Comparison of ENCODE assay signal across 1 cellular context in the genomic region with DNA sequence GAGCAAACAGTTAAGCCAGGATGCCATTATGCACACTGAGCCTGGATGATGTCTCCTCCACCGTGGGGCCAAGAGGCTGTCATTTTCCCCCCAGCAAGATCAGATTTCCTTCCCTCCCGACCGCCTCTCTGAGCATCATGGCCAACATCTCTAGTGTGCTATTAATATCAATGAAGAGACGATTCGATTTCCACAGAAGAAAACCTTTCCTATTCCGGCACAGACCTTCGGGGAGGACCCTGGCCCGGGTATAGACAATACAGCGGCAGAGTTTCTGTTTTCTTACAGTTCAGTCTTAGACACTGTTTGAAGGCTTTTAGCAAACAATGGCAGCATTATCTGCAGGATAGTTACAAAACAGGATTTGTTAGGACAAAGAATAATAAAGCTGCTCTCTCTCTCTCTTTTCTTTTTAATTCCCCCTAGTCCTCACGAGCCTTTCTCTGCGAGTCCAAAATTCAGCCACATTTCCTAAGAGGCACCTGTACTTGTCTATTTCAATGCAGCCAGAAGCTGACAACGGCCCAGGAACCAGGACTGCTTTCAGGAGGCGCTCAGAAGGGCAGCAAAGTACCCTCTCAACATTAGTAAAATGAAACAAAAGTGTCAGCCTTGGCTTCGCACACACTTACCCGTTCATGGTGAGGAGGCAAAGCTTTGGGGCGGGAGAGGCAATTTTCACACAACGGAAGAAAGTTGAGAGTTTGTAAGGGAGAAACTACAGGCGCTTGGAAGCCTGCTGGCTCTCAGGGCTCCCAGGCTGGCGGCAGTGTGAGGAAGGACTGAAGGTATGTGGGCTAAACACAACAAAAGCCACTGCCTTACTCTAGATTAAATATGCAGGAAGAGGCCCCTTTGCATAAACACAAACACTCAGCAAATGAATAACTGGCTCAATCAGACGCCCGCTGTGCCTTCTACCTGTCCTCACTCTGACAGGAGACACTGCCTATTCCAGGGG.
A peak's percentile ranks its signal among the peaks of the same experiment; 100 is the strongest.
TF ChIP-seq lines count a peak whose summit lies in the region.

No MANE protein-coding gene starts in this region.

TF ChIP-seq in GM23338, 12 proteins besides CTCF, POLR2A, EP300 and RAD21 (continued from another document):
- TF ChIP-seq, protein P1, sequence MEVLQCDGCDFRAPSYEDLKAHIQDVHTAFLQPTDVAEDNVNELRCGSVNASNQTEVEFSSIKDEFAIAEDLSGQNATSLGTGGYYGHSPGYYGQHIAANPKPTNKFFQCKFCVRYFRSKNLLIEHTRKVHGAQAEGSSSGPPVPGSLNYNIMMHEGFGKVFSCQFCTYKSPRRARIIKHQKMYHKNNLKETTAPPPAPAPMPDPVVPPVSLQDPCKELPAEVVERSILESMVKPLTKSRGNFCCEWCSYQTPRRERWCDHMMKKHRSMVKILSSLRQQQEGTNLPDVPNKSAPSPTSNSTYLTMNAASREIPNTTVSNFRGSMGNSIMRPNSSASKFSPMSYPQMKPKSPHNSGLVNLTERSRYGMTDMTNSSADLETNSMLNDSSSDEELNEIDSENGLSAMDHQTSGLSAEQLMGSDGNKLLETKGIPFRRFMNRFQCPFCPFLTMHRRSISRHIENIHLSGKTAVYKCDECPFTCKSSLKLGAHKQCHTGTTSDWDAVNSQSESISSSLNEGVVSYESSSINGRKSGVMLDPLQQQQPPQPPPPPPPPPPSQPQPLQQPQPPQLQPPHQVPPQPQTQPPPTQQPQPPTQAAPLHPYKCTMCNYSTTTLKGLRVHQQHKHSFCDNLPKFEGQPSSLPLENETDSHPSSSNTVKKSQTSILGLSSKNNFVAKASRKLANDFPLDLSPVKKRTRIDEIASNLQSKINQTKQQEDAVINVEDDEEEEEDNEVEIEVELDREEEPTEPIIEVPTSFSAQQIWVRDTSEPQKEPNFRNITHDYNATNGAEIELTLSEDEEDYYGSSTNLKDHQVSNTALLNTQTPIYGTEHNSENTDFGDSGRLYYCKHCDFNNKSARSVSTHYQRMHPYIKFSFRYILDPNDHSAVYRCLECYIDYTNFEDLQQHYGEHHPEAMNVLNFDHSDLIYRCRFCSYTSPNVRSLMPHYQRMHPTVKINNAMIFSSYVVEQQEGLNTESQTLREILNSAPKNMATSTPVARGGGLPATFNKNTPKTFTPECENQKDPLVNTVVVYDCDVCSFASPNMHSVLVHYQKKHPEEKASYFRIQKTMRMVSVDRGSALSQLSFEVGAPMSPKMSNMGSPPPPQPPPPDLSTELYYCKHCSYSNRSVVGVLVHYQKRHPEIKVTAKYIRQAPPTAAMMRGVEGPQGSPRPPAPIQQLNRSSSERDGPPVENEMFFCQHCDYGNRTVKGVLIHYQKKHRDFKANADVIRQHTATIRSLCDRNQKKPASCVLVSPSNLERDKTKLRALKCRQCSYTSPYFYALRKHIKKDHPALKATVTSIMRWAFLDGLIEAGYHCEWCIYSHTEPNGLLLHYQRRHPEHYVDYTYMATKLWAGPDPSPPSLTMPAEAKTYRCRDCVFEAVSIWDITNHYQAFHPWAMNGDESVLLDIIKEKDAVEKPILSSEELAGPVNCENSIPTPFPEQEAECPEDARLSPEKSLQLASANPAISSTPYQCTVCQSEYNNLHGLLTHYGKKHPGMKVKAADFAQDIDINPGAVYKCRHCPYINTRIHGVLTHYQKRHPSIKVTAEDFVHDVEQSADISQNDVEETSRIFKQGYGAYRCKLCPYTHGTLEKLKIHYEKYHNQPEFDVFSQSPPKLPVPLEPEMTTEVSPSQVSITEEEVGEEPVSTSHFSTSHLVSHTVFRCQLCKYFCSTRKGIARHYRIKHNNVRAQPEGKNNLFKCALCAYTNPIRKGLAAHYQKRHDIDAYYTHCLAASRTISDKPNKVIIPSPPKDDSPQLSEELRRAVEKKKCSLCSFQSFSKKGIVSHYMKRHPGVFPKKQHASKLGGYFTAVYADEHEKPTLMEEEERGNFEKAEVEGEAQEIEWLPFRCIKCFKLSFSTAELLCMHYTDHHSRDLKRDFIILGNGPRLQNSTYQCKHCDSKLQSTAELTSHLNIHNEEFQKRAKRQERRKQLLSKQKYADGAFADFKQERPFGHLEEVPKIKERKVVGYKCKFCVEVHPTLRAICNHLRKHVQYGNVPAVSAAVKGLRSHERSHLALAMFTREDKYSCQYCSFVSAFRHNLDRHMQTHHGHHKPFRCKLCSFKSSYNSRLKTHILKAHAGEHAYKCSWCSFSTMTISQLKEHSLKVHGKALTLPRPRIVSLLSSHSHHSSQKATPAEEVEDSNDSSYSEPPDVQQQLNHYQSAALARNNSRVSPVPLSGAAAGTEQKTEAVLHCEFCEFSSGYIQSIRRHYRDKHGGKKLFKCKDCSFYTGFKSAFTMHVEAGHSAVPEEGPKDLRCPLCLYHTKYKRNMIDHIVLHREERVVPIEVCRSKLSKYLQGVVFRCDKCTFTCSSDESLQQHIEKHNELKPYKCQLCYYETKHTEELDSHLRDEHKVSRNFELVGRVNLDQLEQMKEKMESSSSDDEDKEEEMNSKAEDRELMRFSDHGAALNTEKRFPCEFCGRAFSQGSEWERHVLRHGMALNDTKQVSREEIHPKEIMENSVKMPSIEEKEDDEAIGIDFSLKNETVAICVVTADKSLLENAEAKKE (CRISPR knock-in tag; IDR thresholded peaks at IDR 0.05): peak; percentile 40; the same call in 1 of the 2 replicates
TF ChIP-seq in GM23338: peak in this region for 3.
